Comparison of ENCODE assay signal across 8 cellular contexts in genomic region chr18:702957-703659, GRCh38. TPM values are rescaled to one million over a fixed set of nuclear protein-coding genes. Genes with fewer than 3 reads are reported as not detected.
DNase-seq lines count a peak whose midpoint lies in the region; ATAC-seq, FAIRE-seq and TF ChIP-seq lines count a peak whose summit lies in the region.

No MANE protein-coding gene starts in this region.

- TF ChIP-seq RAD21 in HepG2 (CRISPR knock-in tag; IDR thresholded peaks at IDR 0.05), result no peak

- H3K27me3 ChIP-seq in HepG2 (ENCODE audit: control insufficient read depth in 1 of 2, insufficient read depth in 2 of 2, low read length in 2 of 2) (no peaks in the 10 kb centered on the region), gastrocnemius medialis (no peaks in the 10 kb centered on the region)

- H3K4me2 ChIP-seq in HepG2 (ENCODE audit: low read depth, low read length) (peak overlapping the region; percentile 84), OCI-LY7 (ENCODE audit: low read length) (no peak overlapping the region)

- H3K4me1 ChIP-seq in HepG2 (ENCODE audit: insufficient read depth, low read length) (peaks cover 33% of the 10 kb centered on the region), OCI-LY7 (ENCODE audit: insufficient read depth, low read length, poor library complexity, severe bottlenecking) (no peaks in the 10 kb centered on the region), gastrocnemius medialis (no peaks in the 10 kb centered on the region)

- TF ChIP-seq CTCF in AG04449 (IDR thresholded peaks at IDR 0.05; ENCODE audit: insufficient read depth, low read length, missing control alignments) (no peak), HepG2 (CRISPR knock-in tag; IDR thresholded peaks at IDR 0.05) (no peak), OCI-LY7 (conservative IDR thresholded peaks at IDR 0.05; ENCODE audit: low read length) (no peak), gastrocnemius medialis (IDR thresholded peaks at IDR 0.05 in 4 of 5, conservative IDR thresholded peaks at IDR 0.05 in 1 of 5) (no peak)

- peak; percentile 39 for ATAC-seq in activated naive CD8-positive, alpha-beta T cell treated with anti-CD3 and anti-CD28 coated beads, Interleukin-2, amount 10 ng/mL, durations not matched to agents 7 days and 5 days (ENCODE audit: low read depth)
- ATAC-seq in HepG2, result peak; percentile 87
- ATAC-seq in HG03139 (IDR thresholded peaks at IDR 0.05; ENCODE audit: unreplicated experiment), result no peak
- no peak for ATAC-seq in gastrocnemius medialis

- in situ Hi-C loops in HepG2 (cut with HindIII; ENCODE audit: extremely low pct_ligation_motif_present, low pct_unique_long_range_greater_than_20kb), result no loop called here
- in situ Hi-C loops in gastrocnemius medialis (cut with MboI; ENCODE audit: low sequenced_read_pairs in 4 of 4), result no loop called here

- peaks cover 5% of the 10 kb centered on the region for H3K36me3 Mint-ChIP-seq in IgD-negative memory B cell
- peaks cover 17% of the 10 kb centered on the region for H3K36me3 Mint-ChIP-seq in activated naive CD8-positive, alpha-beta T cell treated with anti-CD3 and anti-CD28 coated beads, Interleukin-2, amount 10 ng/mL, durations not matched to agents 7 days and 5 days

- FAIRE-seq in HepG2 (lab: Jason Lieb, UNC), result peak; percentile 52

- DNase-seq in AG04449 (ENCODE audit: low read depth, low spot score) (peak; percentile 61), HepG2 (ENCODE audit: low spot score) (peak; percentile 79), OCI-LY7 (ENCODE audit: low spot score) (no peak), Ammon's horn (ENCODE audit: low spot score) (no peak), gastrocnemius medialis (no peak)
- no peak for DNase-seq in activated naive CD8-positive, alpha-beta T cell treated with anti-CD3 and anti-CD28 coated beads, Interleukin-2, amount 10 ng/mL, durations not matched to agents 7 days and 5 days

- TF ChIP-seq EP300 in HepG2 (IDR thresholded peaks at IDR 0.05; ENCODE audit: low read depth in 2 of 2, low read length in 2 of 2) (peak in 1 of 2 experiments; percentile 12; a peak in 2 of 4 replicates), HepG2 (CRISPR knock-in tag; IDR thresholded peaks at IDR 0.05; ENCODE audit: borderline replicate concordance) (no peak)

- H3K9ac ChIP-seq in HepG2 (ENCODE audit: insufficient read depth, low read depth, low read length), result peak overlapping the region; percentile 47; the same call in 1 of the 2 replicates

- H2AFZ ChIP-seq in HepG2 (ENCODE audit: low read length) (no peak overlapping the region), OCI-LY7 (ENCODE audit: low read length) (no peak overlapping the region)

- TSS peak; percentile 67 for BruUV-seq in HepG2 (replicated peaks; lab: Mats Ljungman, UMichigan)
- no TSS peak for BruUV-seq in OCI-LY7 (replicated peaks; lab: Mats Ljungman, UMichigan)

- peaks cover 2 to 4% (median 4%) of the 10 kb centered on the region in 3 donors for H3K4me1 Mint-ChIP-seq in IgD-negative memory B cell
- peaks cover 11% of the 10 kb centered on the region for H3K4me1 Mint-ChIP-seq in activated naive CD8-positive, alpha-beta T cell treated with anti-CD3 and anti-CD28 coated beads, Interleukin-2, amount 10 ng/mL, durations not matched to agents 7 days and 5 days

- TF ChIP-seq POLR2A in HepG2 (IDR thresholded peaks at IDR 0.05; ENCODE audit: insufficient read depth in 1 of 2, low read depth in 2 of 2, low read length in 2 of 2), result no peak; a peak in 1 of 4 replicates
- TF ChIP-seq POLR2A in gastrocnemius medialis (IDR thresholded peaks at IDR 0.05), result no peak

- H3K36me3 ChIP-seq in HepG2 (replicated peaks in 1 of 2; ENCODE audit: control insufficient read depth in 1 of 2, insufficient read depth in 2 of 2, low read length in 2 of 2) (peaks cover 1 to 21% of the 10 kb centered on the region in 2 experiments; a peak in 4 of 5 replicates), OCI-LY7 (ENCODE audit: insufficient read depth, low read length) (peaks cover 14% of the 10 kb centered on the region), gastrocnemius medialis (no peaks in the 10 kb centered on the region)

- H3K4me3 Mint-ChIP-seq in IgD-negative memory B cell, result no peak overlapping the region
- no peak overlapping the region for H3K4me3 Mint-ChIP-seq in activated naive CD8-positive, alpha-beta T cell treated with anti-CD3 and anti-CD28 coated beads, Interleukin-2, amount 10 ng/mL, durations not matched to agents 7 days and 5 days

- no peaks in the 10 kb centered on the region for H4K20me1 ChIP-seq in HepG2 (ENCODE audit: insufficient read depth, low read length)
- no peaks in the 10 kb centered on the region for H4K20me1 ChIP-seq in OCI-LY7 (ENCODE audit: insufficient read depth, low read length)

- H3K9me3 ChIP-seq in HepG2 (ENCODE audit: low read length) (no peaks in the 10 kb centered on the region), OCI-LY7 (ENCODE audit: low read length) (no peaks in the 10 kb centered on the region), gastrocnemius medialis (no peaks in the 10 kb centered on the region)

- intact Hi-C loops in HepG2 (cut with micrococcal nuclease; ENCODE audit: unreplicated experiment), result loop anchor here (10.0 kb wide), 1 partner anchor 78 kb away; no protein-coding TSS in a partner anchor
- intact Hi-C loops in OCI-LY7 (cut with micrococcal nuclease; ENCODE audit: unreplicated experiment), result no loop called here
- intact Hi-C loops in gastrocnemius medialis (cut with DNase I; ENCODE audit: low total_unique reads), result no loop called here

- H3K9me3 Mint-ChIP-seq in IgD-negative memory B cell, result no peaks in the 10 kb centered on the region
- H3K9me3 Mint-ChIP-seq in activated naive CD8-positive, alpha-beta T cell treated with anti-CD3 and anti-CD28 coated beads, Interleukin-2, amount 10 ng/mL, durations not matched to agents 7 days and 5 days, result no peaks in the 10 kb centered on the region

- CTCF ChIA-PET in AG04449 (lab: Yijun Ruan, JAX) (interaction anchor here (0.7 to 1.5 kb wide), 5 partner anchors 11 to 136 kb away, joined by 3 to 6 read pairs (median 4); no protein-coding TSS in a partner anchor), HepG2 (lab: Yijun Ruan, JAX; ENCODE audit: low intra/inter-chr PET ratio, low total read pairs) (no interaction called here), OCI-LY7 (lab: Charles Lee; ENCODE audit: unreplicated experiment) (no interaction called here)

- peak overlapping the region; percentile 18 for H3K4me3 ChIP-seq in AG04449 (ENCODE audit: low read depth, low read length)
- peak overlapping the region in 2 of 3 experiments; percentile 9 to 26; a peak in 2 of 6 replicates for H3K4me3 ChIP-seq in HepG2 (replicated peaks in 1 of 3; ENCODE audit: insufficient read depth in 1 of 3, low read depth in 2 of 3, low read length in 3 of 3)
- H3K4me3 ChIP-seq in OCI-LY7 (ENCODE audit: low read depth, low read length, poor library complexity, severe bottlenecking), result no peak overlapping the region
- no peak overlapping the region for H3K4me3 ChIP-seq in gastrocnemius medialis

- peaks cover 8% of the 10 kb centered on the region for H3K79me2 ChIP-seq in HepG2 (ENCODE audit: insufficient read depth, low read length)
- H3K79me2 ChIP-seq in OCI-LY7 (ENCODE audit: insufficient read depth, low read depth, low read length), result no peaks in the 10 kb centered on the region

- WGBS in HepG2 (ENCODE audit: low lambda C conversion rate), result 21% methylated on average over 6 of the region's 6 CpGs

- peak overlapping the region in 2 of 3 donors; percentile 23 to 35 for H3K27ac Mint-ChIP-seq in IgD-negative memory B cell
- peak overlapping the region; percentile 4 for H3K27ac Mint-ChIP-seq in activated naive CD8-positive, alpha-beta T cell treated with anti-CD3 and anti-CD28 coated beads, Interleukin-2, amount 10 ng/mL, durations not matched to agents 7 days and 5 days

- H3K27ac ChIP-seq in HepG2 (ENCODE audit: extremely low read length, insufficient read depth, low read length) (peak overlapping the region; percentile 82), OCI-LY7 (ENCODE audit: low read depth, low read length, poor library complexity, severe bottlenecking) (no peak overlapping the region), gastrocnemius medialis (peak overlapping the region in 1 of 4 donors; percentile 42)

- H3K27me3 Mint-ChIP-seq in IgD-negative memory B cell, result no peaks in the 10 kb centered on the region
- H3K27me3 Mint-ChIP-seq in activated naive CD8-positive, alpha-beta T cell treated with anti-CD3 and anti-CD28 coated beads, Interleukin-2, amount 10 ng/mL, durations not matched to agents 7 days and 5 days, result no peaks in the 10 kb centered on the region

- POLR2A ChIA-PET in AG04449 (lab: Yijun Ruan, JAX), result no interaction called here
- POLR2A ChIA-PET in activated naive CD8-positive, alpha-beta T cell treated with anti-CD3 and anti-CD28 coated beads, Interleukin-2, amount 10 ng/mL, durations not matched to agents 7 days and 5 days (lab: Charles Lee), result no interaction called here
- POLR2A ChIA-PET in HepG2 (lab: Yijun Ruan, JAX), result interaction anchor here (0.5 to 2.9 kb wide), 6 partner anchors 7 to 545 kb away, joined by 4 to 33 read pairs (median 7); partner anchors contain the start of genes ENOSF1, TYMS and USP14
- POLR2A ChIA-PET in OCI-LY7 (lab: Charles Lee), result interaction anchor here (0.6 kb wide), 1 partner anchor 50 kb away, joined by 4 read pairs; no protein-coding TSS in a partner anchor

- no peaks in the 10 kb centered on the region for H3K9me2 ChIP-seq in OCI-LY7 (ENCODE audit: insufficient read depth, low read length)

RNA-seq across cellular contexts. Expression of gene ENOSF1, which starts 9.3 kb away (rescaled TPM):
- polyA plus RNA-seq in IgD-negative memory B cell (5.3 TPM), HepG2 (2011; rRNA removed) (38.2 and 40.1 TPM in 2 replicates)
- total RNA-seq in activated naive CD8-positive, alpha-beta T cell treated with anti-CD3 and anti-CD28 coated beads, Interleukin-2, amount 10 ng/mL, durations not matched to agents 7 days and 5 days, result 10 to 100 TPM; 76.0 to 79.5 TPM
- total RNA-seq in HepG2 (2016; rRNA removed; fragmentation: Illumina TruSeq; extraction: Trizol) (21.1 and 37.6 TPM in 2 replicates), OCI-LY7 (2022) (44.0 and 47.0 TPM in 2 replicates), gastrocnemius medialis (10 to 100 TPM in 2 of 4 donors, 1 to 10 TPM in 2; 6.0 to 16.1 (median 10.3) TPM)
- total RNA-seq in HepG2 (2016; cell fraction: cytosol; rRNA removed; fragmentation: Illumina TruSeq; extraction: Trizol; ENCODE audit: low read depth), result 8.2 and 9.8 TPM in 2 replicates
- 25.4 and 34.5 TPM in 2 replicates for total RNA-seq in HepG2 (2016; cell fraction: insoluble cytoplasmic fraction; rRNA removed; fragmentation: Illumina TruSeq; extraction: Trizol)
- total RNA-seq in HepG2 (2016; cell fraction: membrane; rRNA removed; fragmentation: Illumina TruSeq; extraction: Trizol), result 8.9 and 9.6 TPM in 2 replicates
- 59.4 and 77.1 TPM in 2 replicates for total RNA-seq in HepG2 (2016; cell fraction: nucleus; rRNA removed; fragmentation: Illumina TruSeq; extraction: Trizol)
- 10.1 and 10.8 TPM in 2 replicates for polyA plus RNA-seq in HepG2 (2011; cell fraction: cytosol; rRNA removed)
- 182 and 188 TPM in 2 replicates for polyA plus RNA-seq in HepG2 (2011; cell fraction: nucleus; rRNA removed)
- polyA plus RNA-seq in HepG2 (2012), result 22.6 and 32.9 TPM in 2 replicates
- polyA plus RNA-seq in HepG2 (2016; cell fraction: cytosol; fragmentation: Illumina TruSeq; extraction: Trizol; ENCODE audit: low read depth), result 2.2 and 3.1 TPM in 2 replicates
- polyA plus RNA-seq in HepG2 (2016; cell fraction: insoluble cytoplasmic fraction; fragmentation: Illumina TruSeq; extraction: Trizol; ENCODE audit: low read depth), result 23.8 and 27.2 TPM in 2 replicates
- polyA plus RNA-seq in HepG2 (2016; cell fraction: membrane; fragmentation: Illumina TruSeq; extraction: Trizol; ENCODE audit: low read depth), result 6.1 and 7.0 TPM in 2 replicates
- polyA plus RNA-seq in HepG2 (2016; cell fraction: nucleus; fragmentation: Illumina TruSeq; extraction: Trizol; ENCODE audit: insufficient read depth, low read depth), result 131 and 139 TPM in 2 replicates
- polyA minus RNA-seq in HepG2 (2011; rRNA and poly(A)+ RNA removed; ENCODE audit: low replicate concordance), result 73.7 and 121 TPM in 2 replicates
- 8.3 and 11.0 TPM in 2 replicates for polyA minus RNA-seq in HepG2 (2011; cell fraction: cytosol; rRNA and poly(A)+ RNA removed)
- polyA minus RNA-seq in HepG2 (2011; cell fraction: nucleus; rRNA and poly(A)+ RNA removed), result 137 and 147 TPM in 2 replicates
- 30.5 and 40.1 TPM in 2 replicates for total RNA-seq in OCI-LY7 (2014; rRNA removed; shearing (Covaris generic))

RNA-seq across cellular contexts. Expression of gene TYMS, which starts 45.7 kb away (rescaled TPM):
- polyA plus RNA-seq in IgD-negative memory B cell (1.0 TPM), HepG2 (2011; rRNA removed) (84.9 and 106 TPM in 2 replicates)
- total RNA-seq in activated naive CD8-positive, alpha-beta T cell treated with anti-CD3 and anti-CD28 coated beads, Interleukin-2, amount 10 ng/mL, durations not matched to agents 7 days and 5 days, result 100 to 1,000 TPM; 306 to 322 TPM
- total RNA-seq in HepG2 (2016; rRNA removed; fragmentation: Illumina TruSeq; extraction: Trizol) (80.1 and 186 TPM in 2 replicates), OCI-LY7 (2022) (196 and 210 TPM in 2 replicates), gastrocnemius medialis (1 to 10 TPM in 1 of 4 donors, under 1 TPM in 1, not detected in 2; 0.20 to 1.7 TPM)
- 27.2 and 31.4 TPM in 2 replicates for total RNA-seq in HepG2 (2016; cell fraction: cytosol; rRNA removed; fragmentation: Illumina TruSeq; extraction: Trizol; ENCODE audit: low read depth)
- total RNA-seq in HepG2 (2016; cell fraction: insoluble cytoplasmic fraction; rRNA removed; fragmentation: Illumina TruSeq; extraction: Trizol), result 77.9 and 183 TPM in 2 replicates
- total RNA-seq in HepG2 (2016; cell fraction: membrane; rRNA removed; fragmentation: Illumina TruSeq; extraction: Trizol), result 91.3 and 92.9 TPM in 2 replicates
- 89.4 and 101 TPM in 2 replicates for total RNA-seq in HepG2 (2016; cell fraction: nucleus; rRNA removed; fragmentation: Illumina TruSeq; extraction: Trizol)
- polyA plus RNA-seq in HepG2 (2011; cell fraction: cytosol; rRNA removed), result 66.6 and 93.1 TPM in 2 replicates
- 30.9 and 37.2 TPM in 2 replicates for polyA plus RNA-seq in HepG2 (2011; cell fraction: nucleus; rRNA removed)
- 69.5 and 111 TPM in 2 replicates for polyA plus RNA-seq in HepG2 (2012)
- polyA plus RNA-seq in HepG2 (2016; cell fraction: cytosol; fragmentation: Illumina TruSeq; extraction: Trizol; ENCODE audit: low read depth), result 61.0 and 61.1 TPM in 2 replicates
- polyA plus RNA-seq in HepG2 (2016; cell fraction: insoluble cytoplasmic fraction; fragmentation: Illumina TruSeq; extraction: Trizol; ENCODE audit: low read depth), result 396 and 406 TPM in 2 replicates
- polyA plus RNA-seq in HepG2 (2016; cell fraction: membrane; fragmentation: Illumina TruSeq; extraction: Trizol; ENCODE audit: low read depth), result 107 and 113 TPM in 2 replicates
- 245 and 246 TPM in 2 replicates for polyA plus RNA-seq in HepG2 (2016; cell fraction: nucleus; fragmentation: Illumina TruSeq; extraction: Trizol; ENCODE audit: insufficient read depth, low read depth)
- polyA minus RNA-seq in HepG2 (2011; rRNA and poly(A)+ RNA removed; ENCODE audit: low replicate concordance), result 242 and 518 TPM in 2 replicates
- polyA minus RNA-seq in HepG2 (2011; cell fraction: cytosol; rRNA and poly(A)+ RNA removed), result 59.7 and 82.7 TPM in 2 replicates
- polyA minus RNA-seq in HepG2 (2011; cell fraction: nucleus; rRNA and poly(A)+ RNA removed), result 20.8 and 28.3 TPM in 2 replicates
- total RNA-seq in OCI-LY7 (2014; rRNA removed; shearing (Covaris generic)), result 86.2 and 90.7 TPM in 2 replicates

Comparison
In these comparisons a context has a peak if more than half of its experiments do, and no peak if none do; other contexts are left out.
1. DNase-seq: peak in AG04449 (single experiment) and HepG2 (single experiment); none in activated naive CD8-positive, alpha-beta T cell treated with anti-CD3 and anti-CD28 coated beads, Interleukin-2, amount 10 ng/mL, durations not matched to agents 7 days and 5 days (single experiment), OCI-LY7 (single experiment), Ammon's horn (single experiment) and gastrocnemius medialis (0 of 2).
2. H3K4me3 ChIP-seq: peak in AG04449 (single experiment) and HepG2 (2 of 3); none in OCI-LY7 (single experiment) and gastrocnemius medialis (0 of 4).
3. ATAC-seq: peak in activated naive CD8-positive, alpha-beta T cell treated with anti-CD3 and anti-CD28 coated beads, Interleukin-2, amount 10 ng/mL, durations not matched to agents 7 days and 5 days (single experiment) and HepG2 (single experiment); none in HG03139 (single experiment) and gastrocnemius medialis (0 of 2).
4. RNA of gene TYMS, which starts 45.7 kb away (total RNA-seq): 306 to 322 TPM in activated naive CD8-positive, alpha-beta T cell treated with anti-CD3 and anti-CD28 coated beads, Interleukin-2, amount 10 ng/mL, durations not matched to agents 7 days and 5 days, 86.2 to 210 TPM in OCI-LY7 and 27.2 to 186 TPM in HepG2; 0.20 to 1.7 TPM in gastrocnemius medialis; every median in the first group is over 10 times any median in the second.
5. POLR2A ChIA-PET loops: an anchor here in HepG2 (0.5 to 2.9 kb wide) and OCI-LY7 (0.6 kb wide); none called in AG04449 and activated naive CD8-positive, alpha-beta T cell treated with anti-CD3 and anti-CD28 coated beads, Interleukin-2, amount 10 ng/mL, durations not matched to agents 7 days and 5 days.